10 cellular contexts compared by ENCODE assay signal in the genomic region with DNA sequence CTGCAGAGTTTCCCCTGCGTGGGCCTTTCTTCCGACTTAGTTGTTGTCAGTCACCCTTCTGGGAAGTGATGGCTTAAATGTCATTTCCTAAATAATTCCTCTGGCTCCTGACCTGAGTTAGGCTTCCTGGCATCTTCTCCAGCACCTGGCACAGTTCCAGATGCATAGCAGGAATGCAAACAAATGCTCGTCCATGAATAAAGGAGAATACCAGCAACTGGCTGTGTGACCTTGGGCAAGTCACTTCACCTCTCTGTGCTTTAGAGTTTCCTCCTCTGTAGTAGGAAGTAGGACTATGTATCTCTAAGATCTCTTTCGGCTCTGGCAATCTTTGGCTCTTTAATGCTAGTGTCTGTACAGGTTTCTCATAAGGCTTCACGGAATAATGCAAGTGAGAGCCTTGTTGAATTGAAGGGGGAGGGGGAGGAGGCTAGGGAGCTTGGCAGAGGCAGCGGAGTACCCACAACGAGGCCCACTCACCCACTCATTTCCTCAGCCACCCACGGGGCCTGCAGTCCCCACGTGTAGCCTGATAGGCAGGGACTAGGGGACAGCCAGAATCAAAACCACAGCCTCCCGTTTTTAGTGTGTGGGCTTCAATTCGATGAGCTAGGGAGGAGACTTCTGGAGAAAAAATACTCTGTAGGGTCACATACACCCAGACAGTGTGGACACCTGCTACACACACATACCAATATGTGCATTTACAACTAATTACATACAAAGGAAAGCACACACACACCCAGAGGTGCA.
DNase-seq lines count a peak whose midpoint lies in the region; ATAC-seq and TF ChIP-seq lines count a peak whose summit lies in the region.
"Had no signal": no experiment of that assay in that cellular context is flagged by ENCODE, and none has a peak within 500 bp of the region (broad histone marks: within the 10 kb centered on the region; RNA-seq: fewer than 3 reads in every experiment).

No MANE protein-coding gene starts in this region.

- no peak overlapping the region for H3K4me3 ChIP-seq in SU-DHL-6 (ENCODE audit: insufficient read depth, low read length, poor library complexity, severe bottlenecking)
- H3K4me3 ChIP-seq: prostate gland, tibial artery had no signal

- H2AFZ ChIP-seq in SU-DHL-6 (ENCODE audit: low read depth, low read length, severe bottlenecking) = no peak overlapping the region

- peak overlapping the region; percentile 39; the same call in 1 of the 2 replicates for H3K27ac ChIP-seq in SU-DHL-6 (ENCODE audit: low read depth, low read length)
- H3K27ac ChIP-seq: prostate gland, tibial artery had no signal

- H3K36me3 ChIP-seq in SU-DHL-6 (ENCODE audit: low read length) = no peaks in the 10 kb centered on the region
- H3K36me3 ChIP-seq: prostate gland, tibial artery had no signal

- DNase-seq in memory B cell (ENCODE audit: low spot score in 2 of 2) = no peak
- DNase-seq in T-helper 9 cell = no peak
- DNase-seq in activated gamma-delta T cell (lab: John Stamatoyannopoulos, UW) = no peak
- DNase-seq in KG1 (lab: John Stamatoyannopoulos, UW) = no peak
- no peak for DNase-seq in NOMO-1 treated with dmso at 0.1 percent for 144 hours (lab: John Stamatoyannopoulos, UW; ENCODE audit: unreplicated experiment)

- H3K4me3 Mint-ChIP-seq in memory B cell = peak overlapping the region; percentile 67

- no peaks in the 10 kb centered on the region for H3K9me2 ChIP-seq in SU-DHL-6 (replicated peaks; ENCODE audit: insufficient read depth, low read length)

- H3K36me3 Mint-ChIP-seq in memory B cell = no peaks in the 10 kb centered on the region

- H3K27me3 Mint-ChIP-seq in memory B cell = no peaks in the 10 kb centered on the region

- no peak for TF ChIP-seq CTCF in SU-DHL-6 (IDR thresholded peaks at IDR 0.05; ENCODE audit: insufficient read depth, low read length, poor library complexity, severe bottlenecking)

- no peaks in the 10 kb centered on the region for H3K79me2 ChIP-seq in SU-DHL-6 (ENCODE audit: insufficient read depth, low read length)

- H3F3A ChIP-seq in SU-DHL-6 (ENCODE audit: insufficient read depth) = no peaks in the 10 kb centered on the region

- ATAC-seq in GM18519 (IDR thresholded peaks at IDR 0.05; ENCODE audit: low FRiP score, unreplicated experiment) (peak; percentile 6), HG02759 (IDR thresholded peaks at IDR 0.05; ENCODE audit: unreplicated experiment) (peak; percentile 21), memory B cell (ENCODE audit: low read depth) (peak; percentile 8)

- peak overlapping the region; percentile 97 for H3K27ac Mint-ChIP-seq in memory B cell

- H4K20me1 ChIP-seq in SU-DHL-6 (ENCODE audit: low read depth, low read length) = no peaks in the 10 kb centered on the region

- no peaks in the 10 kb centered on the region for H3K27me3 ChIP-seq in SU-DHL-6 (ENCODE audit: low read length)
- H3K27me3 ChIP-seq: tibial artery had no signal

- peak overlapping the region; percentile 31 for H3K4me2 ChIP-seq in SU-DHL-6 (ENCODE audit: low read depth, low read length, poor library complexity, severe bottlenecking)

- no peak overlapping the region for H3K9ac ChIP-seq in SU-DHL-6 (ENCODE audit: low read length)

- H3K9me3 Mint-ChIP-seq in memory B cell = no peaks in the 10 kb centered on the region

- H3K4me1 Mint-ChIP-seq in memory B cell = peaks cover 71% of the 10 kb centered on the region

- H3K9me3 ChIP-seq in SU-DHL-6 (ENCODE audit: insufficient read depth, low read length) = no peaks in the 10 kb centered on the region
- H3K9me3 ChIP-seq: prostate gland, tibial artery had no signal
